In genomic region chr5:56155992-56156584, GRCh38 we compare ENCODE assay signal across 8 cellular contexts.
DNase-seq lines count a peak whose midpoint lies in the region; ATAC-seq lines count a peak whose summit lies in the region.

No MANE protein-coding gene starts in this region.

- no peak for DNase-seq in activated naive CD8-positive, alpha-beta T cell treated with anti-CD3 and anti-CD28 coated beads, Interleukin-2, amount 50 U/mL, for 24 hours
- DNase-seq in pons (ENCODE audit: low spot score), result peak; percentile 91
- no peak for DNase-seq in NK-92 (lab: John Stamatoyannopoulos, UW; ENCODE audit: unreplicated experiment)
- no peak for DNase-seq in iPS-NIHi7 (ENCODE audit: extremely low spot score)

- H3K36me3 Mint-ChIP-seq in activated naive CD8-positive, alpha-beta T cell treated with anti-CD3 and anti-CD28 coated beads, Interleukin-2, amount 50 U/mL, for 24 hours (ENCODE audit: low read depth), result no peaks in the 10 kb centered on the region

- no peaks in the 10 kb centered on the region for H3K9me3 Mint-ChIP-seq in activated naive CD8-positive, alpha-beta T cell treated with anti-CD3 and anti-CD28 coated beads, Interleukin-2, amount 50 U/mL, for 24 hours

- no peak overlapping the region for H3K4me3 Mint-ChIP-seq in activated naive CD8-positive, alpha-beta T cell treated with anti-CD3 and anti-CD28 coated beads, Interleukin-2, amount 50 U/mL, for 24 hours

- no peaks in the 10 kb centered on the region for H3K27me3 Mint-ChIP-seq in activated naive CD8-positive, alpha-beta T cell treated with anti-CD3 and anti-CD28 coated beads, Interleukin-2, amount 50 U/mL, for 24 hours

- ATAC-seq in GM19397 (IDR thresholded peaks at IDR 0.05; ENCODE audit: unreplicated experiment) (peak; percentile 13), HG03175 (IDR thresholded peaks at IDR 0.05; ENCODE audit: unreplicated experiment) (peak; percentile 12), HG03280 (IDR thresholded peaks at IDR 0.05; ENCODE audit: unreplicated experiment) (no peak), GM21528 (IDR thresholded peaks at IDR 0.05; ENCODE audit: low FRiP score, unreplicated experiment) (no peak)
- peak; percentile 25 for ATAC-seq in activated naive CD8-positive, alpha-beta T cell treated with anti-CD3 and anti-CD28 coated beads, Interleukin-2, amount 50 U/mL, for 24 hours

- peaks cover 37% of the 10 kb centered on the region for H3K4me1 Mint-ChIP-seq in activated naive CD8-positive, alpha-beta T cell treated with anti-CD3 and anti-CD28 coated beads, Interleukin-2, amount 50 U/mL, for 24 hours

- H3K27ac Mint-ChIP-seq in activated naive CD8-positive, alpha-beta T cell treated with anti-CD3 and anti-CD28 coated beads, Interleukin-2, amount 50 U/mL, for 24 hours, result no peak overlapping the region

Comparison
In these comparisons a context has a peak if more than half of its experiments do, and no peak if none do; other contexts are left out.
1. ATAC-seq: peak in GM19397 (single experiment), HG03175 (single experiment) and activated naive CD8-positive, alpha-beta T cell treated with anti-CD3 and anti-CD28 coated beads, Interleukin-2, amount 50 U/mL, for 24 hours (single experiment); none in HG03280 (single experiment) and GM21528 (single experiment).